ENCODE assay signal across 22 cellular contexts in the genomic region with DNA sequence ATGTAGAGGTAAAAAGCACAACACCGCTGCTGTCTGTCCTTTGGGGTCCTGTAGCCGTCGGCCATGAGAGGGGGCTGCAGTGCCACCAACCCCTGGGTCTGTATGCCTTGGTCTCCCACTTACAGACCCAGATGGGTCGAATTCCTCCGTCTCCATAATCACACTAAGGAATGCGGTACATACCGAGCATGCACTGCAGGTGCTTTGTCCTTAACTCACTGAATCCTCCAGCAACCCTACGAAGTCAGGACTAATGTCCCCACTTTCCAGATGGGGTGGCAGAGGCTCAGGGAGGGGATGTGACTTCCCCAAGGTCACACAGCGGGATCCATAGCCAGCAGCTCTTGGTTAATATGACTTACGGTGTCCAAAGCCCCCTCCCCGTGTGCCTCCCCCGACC.
"Had no signal": no experiment of that assay in that cellular context is flagged by ENCODE, and none has a peak within 500 bp of the region (broad histone marks: within the 10 kb centered on the region; RNA-seq: fewer than 3 reads in every experiment).

No MANE protein-coding gene starts in this region.

- DNase-seq: activated CD4-positive, alpha-beta T cell treated with anti-CD3 and anti-CD28 coated beads for 1 hour; activated CD8-positive, alpha-beta memory T cell treated with anti-CD3 and anti-CD28 coated beads, Interleukin-2, amount 50 U/mL, for 4 hours; activated T-cell treated with anti-CD3 and anti-CD28 coated beads, Interleukin-2, amount 50 U/mL, for 24 hours; aorta; effector CD4-positive, alpha-beta T cell; erythroblast; foreskin fibroblast; naive thymus-derived CD4-positive, alpha-beta T cell; ovary; psoas muscle; stimulated activated CD4-positive, alpha-beta T cell treated with anti-CD3 and anti-CD28 coated beads, Interleukin-12 subunit alpha, Interleukin-12 subunit beta, amount 100 ng/mL, for 4 hours; stimulated activated CD4-positive, alpha-beta T cell treated with anti-CD3 and anti-CD28 coated beads, Interleukin-4, amount 100 ng/mL, for 4 hours; T-helper 1 cell; tibial artery; WERI-Rb-1 had no signal

- H3K9me3 ChIP-seq: ovary, psoas muscle, tibial artery had no signal

- ATAC-seq: activated naive CD4-positive, alpha-beta T cell treated with anti-CD3 and anti-CD28 coated beads, Interleukin-2, amount 50 U/mL, for 72 hours; activated T-helper 17 cell treated with anti-CD3 and anti-CD28 coated beads, Interleukin-2, amount 50 U/mL, for 72 hours; naive thymus-derived CD4-positive, alpha-beta T cell; psoas muscle; right cardiac atrium had no signal

- H3K4me3 Mint-ChIP-seq: activated T-cell treated with anti-CD3 and anti-CD28 coated beads, Interleukin-2, amount 50 U/mL, for 24 hours; activated T-helper 17 cell treated with anti-CD3 and anti-CD28 coated beads, Interleukin-2, amount 50 U/mL, for 72 hours; brain; dendritic cell treated with granulocyte-macrophage colony-stimulating factor and Interleukin-4, amounts not matched to agents 40 ng/mL and 50 ng/mL, for 4 days; memory B cell; naive thymus-derived CD4-positive, alpha-beta T cell; stimulated activated naive CD8-positive, alpha-beta T cell treated with anti-CD3 and anti-CD28 coated beads, Interleukin-15, Interleukin-2, amounts not matched to agents 100 ng/mL and 50 ng/mL, for 24 hours had no signal

- H3K27ac Mint-ChIP-seq: activated naive CD4-positive, alpha-beta T cell treated with anti-CD3 and anti-CD28 coated beads, Interleukin-2, amount 50 U/mL, for 72 hours; activated T-cell treated with anti-CD3 and anti-CD28 coated beads, Interleukin-2, amount 50 U/mL, for 24 hours; activated T-helper 17 cell treated with anti-CD3 and anti-CD28 coated beads, Interleukin-2, amount 50 U/mL, for 72 hours; dendritic cell treated with granulocyte-macrophage colony-stimulating factor and Interleukin-4, amounts not matched to agents 40 ng/mL and 50 ng/mL, for 4 days; memory B cell; naive thymus-derived CD4-positive, alpha-beta T cell; stimulated activated naive CD8-positive, alpha-beta T cell treated with anti-CD3 and anti-CD28 coated beads, Interleukin-15, Interleukin-2, amounts not matched to agents 100 ng/mL and 50 ng/mL, for 24 hours had no signal

- H3K36me3 ChIP-seq: ovary, tibial artery, WERI-Rb-1 had no signal

- H3K36me3 Mint-ChIP-seq: activated naive CD4-positive, alpha-beta T cell treated with anti-CD3 and anti-CD28 coated beads, Interleukin-2, amount 50 U/mL, for 72 hours; brain; memory B cell; naive thymus-derived CD4-positive, alpha-beta T cell had no signal

- H3K27ac ChIP-seq: ovary, psoas muscle, tibial artery, WERI-Rb-1 had no signal

- H3K9me3 Mint-ChIP-seq: activated naive CD4-positive, alpha-beta T cell treated with anti-CD3 and anti-CD28 coated beads, Interleukin-2, amount 50 U/mL, for 72 hours; activated T-cell treated with anti-CD3 and anti-CD28 coated beads, Interleukin-2, amount 50 U/mL, for 24 hours; activated T-helper 17 cell treated with anti-CD3 and anti-CD28 coated beads, Interleukin-2, amount 50 U/mL, for 72 hours; dendritic cell treated with granulocyte-macrophage colony-stimulating factor and Interleukin-4, amounts not matched to agents 40 ng/mL and 50 ng/mL, for 4 days; memory B cell; naive thymus-derived CD4-positive, alpha-beta T cell; stimulated activated naive CD8-positive, alpha-beta T cell treated with anti-CD3 and anti-CD28 coated beads, Interleukin-15, Interleukin-2, amounts not matched to agents 100 ng/mL and 50 ng/mL, for 24 hours had no signal

- H3K27me3 ChIP-seq: ovary had no signal

- H3K4me3 ChIP-seq: ovary, psoas muscle, tibial artery had no signal
